In the genomic region with DNA sequence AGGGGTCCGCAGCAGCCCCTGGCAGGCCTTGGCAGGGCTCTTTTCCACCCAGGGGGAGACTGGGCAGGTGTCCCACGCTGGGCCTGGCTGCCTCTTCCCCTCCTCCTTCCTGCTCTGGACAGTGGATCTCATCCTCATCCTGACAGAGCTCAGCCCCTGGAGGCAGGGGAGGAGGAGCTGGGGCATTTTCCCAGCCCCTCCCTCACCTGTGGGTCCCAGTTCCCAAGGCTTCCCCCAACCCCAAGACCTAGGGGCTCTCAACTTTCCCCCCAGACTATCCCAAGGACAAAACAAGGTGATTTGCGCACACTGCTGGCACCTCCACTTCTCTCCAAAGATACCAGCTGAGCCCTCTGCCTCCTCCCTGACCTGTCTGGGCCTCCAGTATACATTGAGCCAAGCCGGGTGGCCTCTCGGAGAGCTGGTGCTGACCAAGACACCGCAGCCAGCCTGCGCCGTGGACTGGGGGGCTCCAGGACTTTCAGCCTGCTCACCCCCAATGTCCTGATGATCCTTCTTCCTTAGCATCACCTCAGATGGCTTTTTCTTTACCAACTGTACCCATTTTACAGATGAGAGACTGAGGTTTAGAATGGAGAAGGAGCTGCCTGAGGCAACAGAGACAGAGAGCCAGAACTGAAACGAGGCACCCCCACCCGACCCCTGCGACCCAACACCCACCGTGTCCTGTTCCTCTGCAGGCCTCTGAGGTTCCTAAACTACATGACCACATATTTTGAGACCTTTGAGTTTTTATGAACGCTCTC, we compare ENCODE assay signal across 22 cellular contexts.
DNase-seq lines count a peak whose midpoint lies in the region; TF ChIP-seq lines count a peak whose summit lies in the region.
"Had no signal": no experiment of that assay in that cellular context is flagged by ENCODE, and none has a peak within 500 bp of the region (broad histone marks: within the 10 kb centered on the region; RNA-seq: fewer than 3 reads in every experiment).

No MANE protein-coding gene starts in this region.

- H3K4ac ChIP-seq in neuronal stem cell (ENCODE audit: low read length): no peak overlapping the region

- H3K79me1 ChIP-seq in neuronal stem cell (ENCODE audit: low read depth, low read length): no peaks in the 10 kb centered on the region

- WGBS in endodermal cell (ENCODE audit: insufficient coverage in 1 of 2, insufficient read length in 1 of 2), 2 experiments: 87 to 93% methylated on average over 11 to 13 of the region's 13 CpGs
- WGBS in neuronal stem cell (ENCODE audit: extremely low coverage in 2 of 2, insufficient read length in 2 of 2, insufficient replicate concordance in 1 of 2), 2 donors: no CpG with 5 or more reads among the region's 13 CpGs
- 58 to 68% methylated on average over 13 of the region's 13 CpGs for WGBS in GM23248 (ENCODE audit: low coverage in 1 of 2, low lambda C conversion rate in 2 of 2, missing lambda C conversion rate in 2 of 2), 2 experiments

- H3K36me3 Mint-ChIP-seq in endodermal cell (ENCODE audit: low read depth): no peaks in the 10 kb centered on the region
- H3K36me3 Mint-ChIP-seq: CD4-positive, CD25-positive, alpha-beta regulatory T cell; natural killer cell treated with Interleukin-12 subunit alpha and Interleukin-12 subunit beta and Interleukin-15 and Interleukin-18, amount 100 ng/mL, for 72 hours had no signal

- H3K27me3 Mint-ChIP-seq in endodermal cell (ENCODE audit: insufficient read depth): peaks cover 20% of the 10 kb centered on the region

- no peak for TF ChIP-seq CTCF in GM13976 (IDR thresholded peaks at IDR 0.05; ENCODE audit: borderline replicate concordance, control extremely low read depth, extremely low read depth, insufficient read depth, missing control alignments)
- no peak for TF ChIP-seq CTCF in endodermal cell (conservative IDR thresholded peaks at IDR 0.05)

- peaks cover 9% of the 10 kb centered on the region for H3K4me1 Mint-ChIP-seq in endodermal cell

- H3K4me3 ChIP-seq in endodermal cell (ENCODE audit: low read length): no peak overlapping the region
- H3K4me3 ChIP-seq in neuronal stem cell (ENCODE audit: low read length in 2 of 2): no peak overlapping the region
- no peak overlapping the region for H3K4me3 ChIP-seq in GM23248
- H3K4me3 ChIP-seq: mucosa of descending colon, SJCRH30 had no signal

- DNase-seq in AG20443 (ENCODE audit: low spot score) (peak; percentile 9), GM13976 (ENCODE audit: low spot score) (peak; percentile 16), endodermal cell (no peak), neuronal stem cell (ENCODE audit: low spot score) (no peak), GM23248 (no peak), HT-29 (ENCODE audit: low spot score) (no peak), T1000 (lab: John Stamatoyannopoulos, UW) (no peak)
- DNase-seq in effector CD4-positive, alpha-beta T cell: no peak
- DNase-seq: activated CD4-positive, CD25-positive, alpha-beta regulatory T cell treated with anti-CD3 and anti-CD28 coated beads, Interleukin-2, amount 50 U/mL, for 72 hours; activated T-cell treated with anti-CD3 and anti-CD28 coated beads for 4 hours; CD4-positive, CD25-positive, alpha-beta regulatory T cell; dermis blood vessel endothelial cell; GOT3; NCI-H2081; NCI-H345; NCI-H748 treated with DMSO at 0.1 percent for 48 hours; ovary; SJCRH30 had no signal

- in situ Hi-C loops in GM13976 (cut with MboI; ENCODE audit: low sequenced_read_pairs, unreplicated experiment) (no loop called here), GM23248 (cut with MboI) (loop anchor here (25.0 kb wide), 1 partner anchor 384 kb away; no protein-coding TSS in a partner anchor)

- no peak overlapping the region for H3K14ac ChIP-seq in neuronal stem cell (ENCODE audit: low read length)

- peak overlapping the region; percentile 44 for H3K18ac ChIP-seq in neuronal stem cell (ENCODE audit: low read length)

- no peaks in the 10 kb centered on the region for H3K36me3 ChIP-seq in endodermal cell (ENCODE audit: control insufficient read depth, insufficient read depth, low read length)
- no peaks in the 10 kb centered on the region for H3K36me3 ChIP-seq in neuronal stem cell (replicated peaks in 1 of 2; ENCODE audit: control insufficient read depth in 2 of 2, insufficient read depth in 2 of 2, low read length in 2 of 2)
- no peaks in the 10 kb centered on the region for H3K36me3 ChIP-seq in GM23248 (ENCODE audit: low read depth)
- H3K36me3 ChIP-seq: ovary, SJCRH30 had no signal

- no peaks in the 10 kb centered on the region for H3F3A ChIP-seq in GM23248 (ENCODE audit: insufficient read depth)

- H3K9me3 ChIP-seq in endodermal cell (ENCODE audit: control insufficient read depth, low read length) (peaks cover 4% of the 10 kb centered on the region), neuronal stem cell (replicated peaks in 1 of 2; ENCODE audit: control insufficient read depth in 2 of 2, insufficient read depth in 1 of 2, low read depth in 1 of 2, low read length in 2 of 2) (peaks cover 0 to 2% of the 10 kb centered on the region in 2 donors), GM23248 (ENCODE audit: low read depth) (no peaks in the 10 kb centered on the region)
- H3K9me3 ChIP-seq: mucosa of descending colon, ovary had no signal

- H2AFZ ChIP-seq in neuronal stem cell (ENCODE audit: low read length) (no peak overlapping the region), GM23248 (no peak overlapping the region)

- no peak overlapping the region for H2BK5ac ChIP-seq in neuronal stem cell (ENCODE audit: low read length)

- H3K4me1 ChIP-seq in endodermal cell (ENCODE audit: control insufficient read depth, insufficient read depth, low read length): no peaks in the 10 kb centered on the region
- peaks cover 0 to 9% of the 10 kb centered on the region in 2 donors for H3K4me1 ChIP-seq in neuronal stem cell (ENCODE audit: control insufficient read depth in 2 of 2, insufficient read depth in 1 of 2, low read depth in 1 of 2, low read length in 2 of 2)
- no peaks in the 10 kb centered on the region for H3K4me1 ChIP-seq in GM23248 (ENCODE audit: insufficient read depth)
- H3K4me1 ChIP-seq: SJCRH30 had no signal

- no peaks in the 10 kb centered on the region for H4K20me1 ChIP-seq in GM23248 (ENCODE audit: insufficient read depth)

- no peaks in the 10 kb centered on the region for H3K27me3 ChIP-seq in endodermal cell (ENCODE audit: control insufficient read depth, insufficient read depth, low read length, poor library complexity, severe bottlenecking)
- H3K27me3 ChIP-seq in neuronal stem cell (ENCODE audit: control insufficient read depth in 3 of 3, insufficient read depth in 3 of 3, low read depth in 1 of 3, low read length in 3 of 3): peaks cover 0 to 16% (median 0%) of the 10 kb centered on the region in 3 experiments
- H3K27me3 ChIP-seq in GM23248 (replicated peaks; ENCODE audit: insufficient read depth): no peaks in the 10 kb centered on the region
- H3K27me3 ChIP-seq: ovary had no signal

- H4K91ac ChIP-seq in neuronal stem cell (ENCODE audit: low read depth, low read length, poor library complexity): no peak overlapping the region

- peak overlapping the region; percentile 58 for H2BK120ac ChIP-seq in neuronal stem cell (ENCODE audit: low read depth, low read length)

- no peak overlapping the region for H2BK12ac ChIP-seq in neuronal stem cell (ENCODE audit: low read length)

- peak overlapping the region; percentile 43 for H3K4me3 Mint-ChIP-seq in endodermal cell
- H3K4me3 Mint-ChIP-seq: central memory CD8-positive, alpha-beta T cell; natural killer cell treated with Interleukin-12 subunit alpha and Interleukin-12 subunit beta and Interleukin-15 and Interleukin-18, amount 100 ng/mL, for 72 hours had no signal

- no peaks in the 10 kb centered on the region for H3K9me2 ChIP-seq in GM23248 (ENCODE audit: insufficient read depth)

- peak overlapping the region; percentile 65 for H2BK15ac ChIP-seq in neuronal stem cell (ENCODE audit: low read length)

- no peak overlapping the region for H3K27ac Mint-ChIP-seq in endodermal cell
- H3K27ac Mint-ChIP-seq: CD4-positive, CD25-positive, alpha-beta regulatory T cell; natural killer cell treated with Interleukin-12 subunit alpha and Interleukin-12 subunit beta and Interleukin-15 and Interleukin-18, amount 100 ng/mL, for 72 hours had no signal

- H3K4me2 ChIP-seq in neuronal stem cell (ENCODE audit: insufficient read depth, low read length, poor library complexity, severe bottlenecking) (no peak overlapping the region), GM23248 (ENCODE audit: unreplicated experiment) (no peak overlapping the region)
- H3K4me2 ChIP-seq: KMS-11 had no signal

- no peaks in the 10 kb centered on the region for H3K79me2 ChIP-seq in GM23248 (ENCODE audit: insufficient read depth)

- no peak overlapping the region for H4K8ac ChIP-seq in neuronal stem cell (ENCODE audit: low read depth, low read length)

- H3K27ac ChIP-seq in endodermal cell (ENCODE audit: low read depth, low read length) (no peak overlapping the region), neuronal stem cell (replicated peaks; ENCODE audit: low read length) (no peak overlapping the region), GM23248 (no peak overlapping the region)
- H3K27ac ChIP-seq: KMS-11, ovary, SJCRH30 had no signal

- peak overlapping the region; percentile 22 for H2AK5ac ChIP-seq in neuronal stem cell (ENCODE audit: low read depth, low read length)

- H3K9ac ChIP-seq in endodermal cell (ENCODE audit: extremely low read depth, low read length, poor library complexity, severe bottlenecking) (no peak overlapping the region), neuronal stem cell (ENCODE audit: low read depth, low read length, poor library complexity) (peak overlapping the region; percentile 39), GM23248 (no peak overlapping the region)
- H3K9ac ChIP-seq: KMS-11 had no signal

- H3K9me3 Mint-ChIP-seq in endodermal cell: peaks cover 9% of the 10 kb centered on the region
- H3K9me3 Mint-ChIP-seq: central memory CD8-positive, alpha-beta T cell; natural killer cell treated with Interleukin-12 subunit alpha and Interleukin-12 subunit beta and Interleukin-15 and Interleukin-18, amount 100 ng/mL, for 72 hours had no signal

- peak overlapping the region; percentile 52 for H3K23ac ChIP-seq in neuronal stem cell (ENCODE audit: low read depth, low read length, poor library complexity)

Comparison
In these comparisons a context has a peak if more than half of its experiments do, and no peak if none do; other contexts are left out.
1. DNase-seq: peak in AG20443 (single experiment) and GM13976 (single experiment); none in endodermal cell (single experiment), neuronal stem cell (single experiment), GM23248 (single experiment), HT-29 (single experiment), T1000 (single experiment) and effector CD4-positive, alpha-beta T cell (single experiment).